16 cellular contexts compared by ENCODE assay signal in the genomic region with DNA sequence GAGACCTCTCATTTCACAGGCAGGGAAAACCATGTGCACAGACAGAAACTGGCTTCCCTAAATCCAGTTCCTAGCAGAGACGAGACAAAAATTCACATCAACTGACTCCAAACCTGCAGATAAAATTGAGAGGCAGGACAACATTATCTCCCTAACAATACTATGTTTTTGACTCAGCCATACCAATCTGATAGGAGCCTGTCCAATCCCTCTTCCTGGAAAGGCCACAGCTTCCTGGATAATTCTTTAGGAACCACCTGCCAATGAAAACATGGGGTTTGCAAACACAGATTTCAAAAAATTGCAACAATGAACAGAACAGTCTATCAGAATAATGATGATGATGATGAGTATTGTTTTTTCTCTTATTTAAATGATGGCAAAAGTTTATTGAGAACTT. TPM values are rescaled to one million over a fixed set of nuclear protein-coding genes. Genes with fewer than 3 reads are reported as not detected.
"Had no signal": no experiment of that assay in that cellular context is flagged by ENCODE, and none has a peak within 500 bp of the region (broad histone marks: within the 10 kb centered on the region; RNA-seq: fewer than 3 reads in every experiment).

No MANE protein-coding gene starts in this region.

- ATAC-seq: activated CD4-positive, CD25-positive, alpha-beta regulatory T cell treated with anti-CD3 and anti-CD28 coated beads, Interleukin-2, amount 50 U/mL, for 24 hours; body of pancreas; esophagus mucosa; stimulated activated effector memory CD8-positive, alpha-beta T cell treated with anti-CD3 and anti-CD28 coated beads, Interleukin-12 subunit alpha, Interleukin-12 subunit beta, amount 100 ng/mL, for 72 hours had no signal

- H3K4me3 ChIP-seq: adrenal gland, body of pancreas, lung, smooth muscle cell, tibial nerve had no signal

- H3K9ac ChIP-seq: parathyroid adenoma had no signal

- H3K9me3 ChIP-seq: adrenal gland, body of pancreas, tibial nerve had no signal

- DNase-seq: activated naive CD4-positive, alpha-beta T cell treated with anti-CD3 and anti-CD28 coated beads, Interleukin-2, amount 50 U/mL, for 16 hours; adrenal gland; body of pancreas; cerebellar nuclear complex; foreskin fibroblast; naive B cell; retina had no signal

- H3K4me2 ChIP-seq: smooth muscle cell had no signal

- H3K27me3 ChIP-seq: body of pancreas, tibial nerve had no signal

- H3K4me1 ChIP-seq: adrenal gland, body of pancreas, parathyroid adenoma had no signal

- FAIRE-seq: keratinocyte had no signal

- H3K79me2 ChIP-seq: parathyroid adenoma had no signal

- H2AFZ ChIP-seq: parathyroid adenoma had no signal

- H3K36me3 ChIP-seq: adrenal gland had no signal

- H3K27ac ChIP-seq: body of pancreas, parathyroid adenoma, tibial nerve had no signal

RNA-seq across cellular contexts. Expression of gene SH3TC2, which starts 22.4 kb away (rescaled TPM):
- total RNA-seq: activated T-helper 2 cell treated with anti-CD3 and anti-CD28 coated beads, Interferon-gamma antibody, Interleukin-2, Interleukin-4, amounts not matched to agents 10 μg/mL and 5 μg/mL and 100 μg/mL, durations not matched to agents 14 hours and 24 hours and 36 hours had no signal
